24 cellular contexts compared by ENCODE assay signal in genomic region chr16:47162670-47163420, GRCh38.
"Had no signal": no experiment of that assay in that cellular context is flagged by ENCODE, and none has a peak within 500 bp of the region (broad histone marks: within the 10 kb centered on the region; RNA-seq: fewer than 3 reads in every experiment).

No MANE protein-coding gene starts in this region.

- H3K4me3 Mint-ChIP-seq: activated naive CD8-positive, alpha-beta T cell treated with anti-CD3 and anti-CD28 coated beads for 36 hours; activated T-cell treated with anti-CD3 and anti-CD28 coated beads, Interleukin-2, amount 50 U/mL, for 4 hours; dendritic cell treated with granulocyte-macrophage colony-stimulating factor and Interleukin-4, amounts not matched to agents 40 ng/mL and 50 ng/mL, for 4 days; immature natural killer cell; mesothelial cell of epicardium; natural killer cell; T-helper 17 cell had no signal

- H3K79me2 ChIP-seq: hepatocyte had no signal

- H3K9me3 Mint-ChIP-seq: activated naive CD8-positive, alpha-beta T cell treated with anti-CD3 and anti-CD28 coated beads for 36 hours; activated T-cell treated with anti-CD3 and anti-CD28 coated beads, Interleukin-2, amount 50 U/mL, for 4 hours; dendritic cell treated with granulocyte-macrophage colony-stimulating factor and Interleukin-4, amounts not matched to agents 40 ng/mL and 50 ng/mL, for 4 days; immature natural killer cell; mesothelial cell of epicardium; natural killer cell had no signal

- DNase-seq: activated CD4-positive, alpha-beta T cell treated with anti-CD3 and anti-CD28 coated beads for 4 hours; activated CD4-positive, alpha-beta T cell treated with anti-CD3 and anti-CD28 coated beads, Interleukin-2, amount 50 U/mL, for 48 hours; activated CD4-positive, CD25-positive, alpha-beta regulatory T cell; activated CD8-positive, alpha-beta memory T cell treated with anti-CD3 and anti-CD28 coated beads, Interleukin-2, amount 50 U/mL, for 48 hours; activated naive CD4-positive, alpha-beta T cell treated with Interleukin-2 at 50 U/mL for 16 hours; activated naive CD8-positive, alpha-beta T cell treated with anti-CD3 and anti-CD28 coated beads for 36 hours; activated T-cell treated with anti-CD3 and anti-CD28 coated beads, Interleukin-2, amount 50 U/mL, for 4 hours; amniotic stem cell; caudate nucleus; effector CD4-positive, alpha-beta T cell; erythroblast; foreskin melanocyte; immature natural killer cell; left lung; natural killer cell; stimulated activated CD4-positive, alpha-beta T cell treated with anti-CD3 and anti-CD28 coated beads, Interleukin-4, amount 100 ng/mL, for 24 hours; stimulated activated naive CD4-positive, alpha-beta T cell treated with Interleukin-2 at 50 U/mL for 16 hours; T-helper 17 cell; upper lobe of left lung had no signal

- H3K27me3 Mint-ChIP-seq: activated naive CD8-positive, alpha-beta T cell treated with anti-CD3 and anti-CD28 coated beads for 36 hours; dendritic cell treated with granulocyte-macrophage colony-stimulating factor and Interleukin-4, amounts not matched to agents 40 ng/mL and 50 ng/mL, for 4 days; progenitor cell of endocrine pancreas; T-helper 17 cell had no signal

- H3K9me3 ChIP-seq: left lung, thoracic aorta, upper lobe of left lung had no signal

- H2AFZ ChIP-seq: hepatocyte had no signal

- H3K27me3 ChIP-seq: hepatocyte, left lung, upper lobe of left lung had no signal

- ATAC-seq: activated T-cell treated with anti-CD3 and anti-CD28 coated beads, Interleukin-2, amount 50 U/mL, for 4 hours; left lung; natural killer cell; T-helper 17 cell had no signal

- H3K27ac Mint-ChIP-seq: activated naive CD8-positive, alpha-beta T cell treated with anti-CD3 and anti-CD28 coated beads for 36 hours; dendritic cell treated with granulocyte-macrophage colony-stimulating factor and Interleukin-4, amounts not matched to agents 40 ng/mL and 50 ng/mL, for 4 days; immature natural killer cell; mesothelial cell of epicardium; natural killer cell; progenitor cell of endocrine pancreas; T-helper 17 cell had no signal

- H3K36me3 ChIP-seq: thoracic aorta had no signal

- H3K4me3 ChIP-seq: hepatocyte, left lung, thoracic aorta, upper lobe of left lung had no signal

- H3K4me2 ChIP-seq: hepatocyte had no signal

- H3K4me1 ChIP-seq: left lung, upper lobe of left lung had no signal

- H3K27ac ChIP-seq: hepatocyte, left lung, thoracic aorta, upper lobe of left lung had no signal

- H3K4me1 Mint-ChIP-seq: activated naive CD8-positive, alpha-beta T cell treated with anti-CD3 and anti-CD28 coated beads for 36 hours; immature natural killer cell; mesothelial cell of epicardium had no signal

- H3K36me3 Mint-ChIP-seq: mesothelial cell of epicardium, natural killer cell had no signal
